1 cellular context compared by ENCODE assay signal in the genomic region with DNA sequence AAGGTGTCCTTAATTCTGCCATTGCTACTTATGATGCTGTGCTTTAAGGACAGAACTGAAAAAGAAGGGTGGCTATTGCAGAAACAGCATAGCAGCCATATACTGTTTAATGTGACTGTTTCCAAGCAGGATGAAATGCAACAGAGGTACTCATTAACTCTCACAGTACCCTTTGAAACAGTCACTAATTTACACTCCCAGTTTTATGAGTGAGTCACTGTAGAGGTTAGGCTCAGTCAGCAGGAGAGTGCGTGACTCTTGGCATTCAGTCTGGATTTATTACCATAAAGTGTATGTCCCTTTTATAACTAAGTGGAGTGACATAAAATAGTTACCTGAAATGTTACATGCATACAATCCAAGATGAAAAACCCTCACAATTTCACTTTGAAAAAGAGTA.
TF ChIP-seq lines count a peak whose summit lies in the region.

No MANE protein-coding gene starts in this region.

TF ChIP-seq in A549, 52 proteins besides CTCF, POLR2A, EP300 and RAD21:
- TF ChIP-seq FOSL2 (IDR thresholded peaks at IDR 0.05) (no peak), FOSL2 (CRISPR knock-in tag; IDR thresholded peaks at IDR 0.05) (peak; percentile 6; the same call in 1 of the 2 replicates), HDAC2 (IDR thresholded peaks at IDR 0.05) (no peak)
- TF ChIP-seq, protein P1, sequence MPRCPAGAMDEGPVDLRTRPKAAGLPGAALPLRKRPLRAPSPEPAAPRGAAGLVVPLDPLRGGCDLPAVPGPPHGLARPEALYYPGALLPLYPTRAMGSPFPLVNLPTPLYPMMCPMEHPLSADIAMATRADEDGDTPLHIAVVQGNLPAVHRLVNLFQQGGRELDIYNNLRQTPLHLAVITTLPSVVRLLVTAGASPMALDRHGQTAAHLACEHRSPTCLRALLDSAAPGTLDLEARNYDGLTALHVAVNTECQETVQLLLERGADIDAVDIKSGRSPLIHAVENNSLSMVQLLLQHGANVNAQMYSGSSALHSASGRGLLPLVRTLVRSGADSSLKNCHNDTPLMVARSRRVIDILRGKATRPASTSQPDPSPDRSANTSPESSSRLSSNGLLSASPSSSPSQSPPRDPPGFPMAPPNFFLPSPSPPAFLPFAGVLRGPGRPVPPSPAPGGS (IDR thresholded peaks at IDR 0.05) = no peak
